ENCODE assay signal across 11 cellular contexts in genomic region chr4:121879135-121879534, GRCh38.
"Had no signal": no experiment of that assay in that cellular context is flagged by ENCODE, and none has a peak within 500 bp of the region (broad histone marks: within the 10 kb centered on the region; RNA-seq: fewer than 3 reads in every experiment).

No MANE protein-coding gene starts in this region.

- H2AFZ ChIP-seq: GM23248, GM23338 had no signal

- FAIRE-seq: H1, H54 had no signal

- H3K4me1 ChIP-seq: HAP-1 had no signal

- H3K27ac ChIP-seq: GM23248 had no signal

- DNase-seq: GM23248, GOT3, H7, H9, HCEC 1CT, HFFc6 had no signal

- H3K4me3 ChIP-seq: GM23248, GM23338, HAP-1 had no signal

- H3K36me3 ChIP-seq: HAP-1 had no signal

- H3K9ac ChIP-seq: GM23248 had no signal

- H3K4me2 ChIP-seq: GM23338 had no signal

- ATAC-seq: GM23338, HCT116 had no signal

- H3K9me3 ChIP-seq: HAP-1 had no signal
